18 cellular contexts compared by ENCODE assay signal in genomic region chr9:81363916-81364480, GRCh38.
"Had no signal": no experiment of that assay in that cellular context is flagged by ENCODE, and none has a peak within 500 bp of the region (broad histone marks: within the 10 kb centered on the region; RNA-seq: fewer than 3 reads in every experiment).

No MANE protein-coding gene starts in this region.

- H3K4me1 Mint-ChIP-seq: activated T-helper 17 cell treated with anti-CD3 and anti-CD28 coated beads, Interleukin-2, amount 50 U/mL, for 72 hours; memory B cell; nephron had no signal

- H3K4me3 Mint-ChIP-seq: activated T-helper 17 cell treated with anti-CD3 and anti-CD28 coated beads, Interleukin-2, amount 50 U/mL, for 72 hours; memory B cell; nephron had no signal

- H3K27ac Mint-ChIP-seq: activated T-helper 17 cell treated with anti-CD3 and anti-CD28 coated beads, Interleukin-2, amount 50 U/mL, for 72 hours; memory B cell; nephron had no signal

- ATAC-seq: activated T-helper 17 cell treated with anti-CD3 and anti-CD28 coated beads, Interleukin-2, amount 50 U/mL, for 72 hours; esophagus mucosa; psoas muscle; upper lobe of right lung had no signal

- H3K27ac ChIP-seq: dorsolateral prefrontal cortex, left ventricle myocardium inferior, psoas muscle, sigmoid colon, stomach, testis, upper lobe of right lung had no signal

- H3K27me3 ChIP-seq: dorsolateral prefrontal cortex, sigmoid colon, stomach, testis, upper lobe of right lung had no signal

- H3K4me1 ChIP-seq: left ventricle myocardium inferior, sigmoid colon, stomach, testis, upper lobe of right lung had no signal

- H3K9me3 ChIP-seq: psoas muscle, testis, upper lobe of right lung had no signal

- H3K27me3 Mint-ChIP-seq: activated T-helper 17 cell treated with anti-CD3 and anti-CD28 coated beads, Interleukin-2, amount 50 U/mL, for 72 hours had no signal

- DNase-seq: activated CD4-positive, alpha-beta T cell treated with anti-CD3 and anti-CD28 coated beads for 1 hour; activated CD4-positive, alpha-beta T cell treated with anti-CD3 and anti-CD28 coated beads, Interleukin-2, amount 50 U/mL, for 4 hours; activated naive CD4-positive, alpha-beta T cell treated with Interleukin-2 at 50 U/mL for 16 hours; anterior cingulate cortex; dorsolateral prefrontal cortex; hypothalamus; left ventricle myocardium inferior; psoas muscle; sigmoid colon; stimulated activated CD4-positive, alpha-beta T cell treated with anti-CD3 and anti-CD28 coated beads, Interleukin-1b, Interleukin-23, amount 100 ng/mL, for 48 hours; stomach; T1000; testis; upper lobe of right lung had no signal
